In genomic region chr10:28432210-28432676, GRCh38 we compare ENCODE assay signal across 8 cellular contexts.
DNase-seq lines count a peak whose midpoint lies in the region; ATAC-seq lines count a peak whose summit lies in the region.

No MANE protein-coding gene starts in this region.

- H3K4me3 ChIP-seq in SK-N-MC: 0 out of 2 replicates have a peak overlapping the region, but pooled peaks have one; percentile 45

- no peak overlapping the region for H3K27ac ChIP-seq in SK-N-MC

- H3K36me3 ChIP-seq in SK-N-MC (ENCODE audit: insufficient read depth, low read length): no peaks in the 10 kb centered on the region

- no peaks in the 10 kb centered on the region for H3K9me3 ChIP-seq in SK-N-MC (ENCODE audit: low read depth, low read length)

- ATAC-seq in GM21723 (IDR thresholded peaks at IDR 0.05; ENCODE audit: unreplicated experiment): peak; percentile 91

- DNase-seq in DMS153 treated with DMSO at 0.1 percent for 48 hours (lab: John Stamatoyannopoulos, UW; ENCODE audit: unreplicated experiment): peak; percentile 7
- DNase-seq in NCI-H1092 (lab: John Stamatoyannopoulos, UW): peak; percentile 6
- no peak for DNase-seq in SK-N-MC (ENCODE audit: low read depth, low spot score)
- DNase-seq in central memory CD4-positive, alpha-beta T cell: peak; percentile 22
- DNase-seq in iris pigment epithelial cell (ENCODE audit: low read depth): peak; percentile 63
- DNase-seq in stimulated activated CD4-positive, alpha-beta T cell treated with anti-CD3 and anti-CD28 coated beads, Interleukin-4, amount 100 ng/mL, for 24 hours: peak; percentile 17
- DNase-seq in NCI-H187 treated with DMSO at 0.1 percent for 48 hours (lab: John Stamatoyannopoulos, UW): no peak

- H3K9ac ChIP-seq in SK-N-MC (ENCODE audit: insufficient read length): peak overlapping the region; percentile 51

Comparison
In these comparisons a context has a peak if more than half of its experiments do, and no peak if none do; other contexts are left out.
1. DNase-seq: peak in DMS153 treated with DMSO at 0.1 percent for 48 hours (single experiment), NCI-H1092 (single experiment), central memory CD4-positive, alpha-beta T cell (single experiment), iris pigment epithelial cell (single experiment) and stimulated activated CD4-positive, alpha-beta T cell treated with anti-CD3 and anti-CD28 coated beads, Interleukin-4, amount 100 ng/mL, for 24 hours (single experiment); none in SK-N-MC (single experiment) and NCI-H187 treated with DMSO at 0.1 percent for 48 hours (single experiment).